Comparison of ENCODE assay signal across 1 cellular context in genomic region chr10:128058746-128059125, GRCh38.
TF ChIP-seq lines count a peak whose summit lies in the region.

No MANE protein-coding gene starts in this region.

TF ChIP-seq in GM23338, 12 proteins besides CTCF, POLR2A, EP300 and RAD21 (continued from another document):
- TF ChIP-seq ZNF462 (CRISPR knock-in tag; IDR thresholded peaks at IDR 0.05): no peak
- TF ChIP-seq EZH2phosphoT487 (IDR thresholded peaks at IDR 0.05; ENCODE audit: unreplicated experiment): no peak
- TF ChIP-seq JUNB (IDR thresholded peaks at IDR 0.05; ENCODE audit: unreplicated experiment): no peak
- no peak for TF ChIP-seq STAT1 (IDR thresholded peaks at IDR 0.05; ENCODE audit: unreplicated experiment)
- TF ChIP-seq POLR2AphosphoS5 (IDR thresholded peaks at IDR 0.05; ENCODE audit: low read depth): no peak
- TF ChIP-seq NANOG (IDR thresholded peaks at IDR 0.05; ENCODE audit: borderline replicate concordance): no peak
